ENCODE assay signal across 11 cellular contexts in the genomic region with DNA sequence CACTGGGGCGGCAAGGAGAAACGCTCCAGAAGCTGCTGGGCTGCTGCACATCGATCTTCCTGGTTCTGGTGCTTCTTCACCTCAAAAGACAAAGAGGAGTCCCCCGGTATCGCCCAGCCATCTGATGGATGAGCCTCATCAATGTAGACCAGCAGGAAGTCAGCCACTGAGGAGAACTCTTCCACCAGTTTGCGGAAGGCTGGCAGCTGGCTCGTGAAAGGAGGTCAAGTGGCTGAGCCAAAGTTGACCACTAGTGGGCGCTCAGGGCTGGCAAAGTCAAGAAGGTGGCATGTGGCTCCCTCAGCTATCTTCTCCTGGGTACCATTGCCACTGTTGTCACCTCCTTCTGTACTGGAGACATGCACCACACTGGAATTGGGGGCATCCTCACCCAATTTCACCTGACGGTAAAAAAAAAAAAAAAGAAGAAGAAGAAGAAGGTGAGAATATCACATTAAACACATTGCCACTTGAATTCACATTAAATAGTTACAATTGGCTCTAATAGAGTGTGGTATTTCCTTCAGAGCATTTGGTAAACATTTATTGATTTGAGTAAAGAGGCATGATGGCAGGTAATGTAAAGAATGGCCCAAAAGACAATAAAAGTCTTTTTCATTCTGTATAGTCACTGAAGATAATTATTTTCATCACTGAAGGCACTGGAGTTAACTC. TPM values are rescaled to one million over a fixed set of nuclear protein-coding genes. Genes with fewer than 3 reads are reported as not detected.
DNase-seq lines count a peak whose midpoint lies in the region; TF ChIP-seq lines count a peak whose summit lies in the region.
"Had no signal": no experiment of that assay in that cellular context is flagged by ENCODE, and none has a peak within 500 bp of the region (broad histone marks: within the 10 kb centered on the region; RNA-seq: fewer than 3 reads in every experiment).

No MANE protein-coding gene starts in this region.

- no peak overlapping the region for H3K4me3 ChIP-seq in AG04450 (ENCODE audit: low read depth, low read length)
- H3K4me3 ChIP-seq in fibroblast of mammary gland (ENCODE audit: control insufficient read depth, low read depth, low read length) = no peak overlapping the region
- H3K4me3 ChIP-seq in esophagus squamous epithelium = no peak overlapping the region

- WGBS in esophagus squamous epithelium, 2 donors = 56 to 94% methylated on average over 2 to 4 of the region's 9 CpGs

- peaks cover 0 to 3% (median 0%) of the 10 kb centered on the region in 3 donors for H3K4me1 ChIP-seq in esophagus squamous epithelium

- H3K27ac ChIP-seq in AG04450 (ENCODE audit: low read depth, low read length) = no peak overlapping the region
- H3K27ac ChIP-seq in esophagus squamous epithelium = no peak overlapping the region

- peaks cover 4% of the 10 kb centered on the region; the same call in 1 of the 2 replicates for H3K9me3 ChIP-seq in AG04450 (ENCODE audit: control insufficient read depth, insufficient read depth, low read length)
- no peaks in the 10 kb centered on the region for H3K9me3 ChIP-seq in esophagus squamous epithelium

- no peak for TF ChIP-seq POLR2A in esophagus squamous epithelium (IDR thresholded peaks at IDR 0.05)

- TF ChIP-seq CTCF in AG04450 (IDR thresholded peaks at IDR 0.05; ENCODE audit: low read depth, low read length) (peak; percentile 28; the same call in 1 of the 2 replicates), GM12872 (IDR thresholded peaks at IDR 0.05; ENCODE audit: insufficient read depth, low read depth, low read length) (peak; percentile 91), fibroblast of mammary gland (conservative IDR thresholded peaks at IDR 0.05; ENCODE audit: control insufficient read depth, insufficient read depth, low read depth, low read length) (peak; percentile 51), esophagus squamous epithelium (IDR thresholded peaks at IDR 0.05) (peak in 2 of 6 experiments; percentile 17 to 54)

- intact Hi-C loops in esophagus squamous epithelium (cut with DNase I) = no loop called here

- POLR2A ChIA-PET in AG04450 (lab: Yijun Ruan, JAX) = interaction anchor here (0.7 kb wide), 1 partner anchor 41 kb away, joined by 6 read pairs; no protein-coding TSS in a partner anchor

- no peaks in the 10 kb centered on the region for H3K27me3 ChIP-seq in AG04450 (ENCODE audit: control insufficient read depth, insufficient read depth, low read length)
- no peaks in the 10 kb centered on the region for H3K27me3 ChIP-seq in esophagus squamous epithelium

- CTCF ChIA-PET in AG04450 (lab: Charles Lee) = no interaction called here

- DNase-seq in AG04450 (ENCODE audit: low read depth, low spot score) (no peak), MV-4-11 (lab: John Stamatoyannopoulos, UW) (peak; percentile 3), fibroblast of mammary gland (ENCODE audit: low read depth) (peak; percentile 18), kidney glomerular epithelial cell (lab: John Stamatoyannopoulos, UW) (no peak), hypothalamus (lab: John Stamatoyannopoulos, UW) (no peak), SHP77 treated with DMSO at 0.1 percent for 48 hours (lab: John Stamatoyannopoulos, UW) (no peak), esophagus squamous epithelium (lab: John Stamatoyannopoulos, UW) (no peak)
- DNase-seq: anterior cingulate cortex; midbrain; NK-92 treated with Interleukin-12 subunit alpha and Interleukin-12 subunit beta, amount 100 ng/mL, for 24 hours had no signal

- peaks cover 0 to 9% (median 0%) of the 10 kb centered on the region in 3 donors for H3K36me3 ChIP-seq in esophagus squamous epithelium

RNA-seq across cellular contexts. Expression of a gene that starts 8.3 kb away (rescaled TPM):
- polyA plus RNA-seq in AG04450 (2011; rRNA removed) = 23.5 and 28.9 TPM in 2 replicates
- 60.5 and 72.4 TPM in 2 replicates for polyA minus RNA-seq in AG04450 (2011; rRNA and poly(A)+ RNA removed)
- 100 to 1,000 TPM in 3 of 4 donors, 10 to 100 TPM in 1; 54.0 to 142 (median 123) TPM for total RNA-seq in esophagus squamous epithelium

Comparison
In these comparisons a context has a peak if more than half of its experiments do, and no peak if none do; other contexts are left out.
1. DNase-seq: peak in MV-4-11 (single experiment) and fibroblast of mammary gland (single experiment); none in AG04450 (single experiment), kidney glomerular epithelial cell (single experiment), hypothalamus (0 of 51), SHP77 treated with DMSO at 0.1 percent for 48 hours (single experiment) and esophagus squamous epithelium (single experiment).